In the genomic region with DNA sequence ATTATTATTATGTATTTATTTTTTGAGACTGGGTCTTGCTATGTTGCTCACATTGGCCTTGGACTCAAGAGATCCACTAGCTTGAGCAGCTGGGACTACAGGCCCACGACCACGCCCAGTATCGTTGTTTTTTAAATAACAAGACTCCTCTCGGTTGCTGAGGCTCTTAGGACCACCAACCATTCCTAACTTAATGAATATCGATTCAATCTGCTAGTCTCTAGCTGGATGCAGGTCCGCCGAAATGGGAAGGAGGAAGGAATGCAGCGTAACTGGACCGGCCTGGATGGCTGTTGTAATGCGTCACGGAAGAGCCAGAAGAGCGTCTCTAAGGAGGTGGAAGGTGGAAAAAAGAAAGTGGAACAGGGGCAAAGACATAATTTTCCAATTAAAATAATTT, we compare ENCODE assay signal across 9 cellular contexts. TPM values are rescaled to one million over a fixed set of nuclear protein-coding genes. Genes with fewer than 3 reads are reported as not detected.
DNase-seq lines count a peak whose midpoint lies in the region; TF ChIP-seq lines count a peak whose summit lies in the region.
"Had no signal": no experiment of that assay in that cellular context is flagged by ENCODE, and none has a peak within 500 bp of the region (broad histone marks: within the 10 kb centered on the region; RNA-seq: fewer than 3 reads in every experiment).

No MANE protein-coding gene starts in this region.

- H3K36me3 ChIP-seq in right atrium auricular region (no peaks in the 10 kb centered on the region), mesodermal cell (ENCODE audit: control insufficient read depth, insufficient read depth, low read length) (peaks cover 26% of the 10 kb centered on the region), uterus (no peaks in the 10 kb centered on the region)

- no peaks in the 10 kb centered on the region for H3K9me3 ChIP-seq in right atrium auricular region
- no peaks in the 10 kb centered on the region for H3K9me3 ChIP-seq in mesodermal cell (ENCODE audit: control insufficient read depth, low read length)
- no peaks in the 10 kb centered on the region for H3K9me3 ChIP-seq in uterus

- peak overlapping the region; percentile 96 to 97 for H3K27ac ChIP-seq in right atrium auricular region
- H3K27ac ChIP-seq in mesodermal cell (ENCODE audit: low read depth, low read length, severe bottlenecking) = peak overlapping the region; percentile 97
- H3K27ac ChIP-seq in uterus = peak overlapping the region; percentile 90 to 96

- no peak for TF ChIP-seq POLR2A in uterus (IDR thresholded peaks at IDR 0.05)

- H3K4me3 ChIP-seq in right atrium auricular region = peak overlapping the region; percentile 86 to 98
- peak overlapping the region; percentile 91 for H3K4me3 ChIP-seq in mesodermal cell (ENCODE audit: extremely low read depth, insufficient read depth, low read length, poor library complexity, severe bottlenecking)
- peak overlapping the region in 1 of 2 donors; percentile 87 for H3K4me3 ChIP-seq in uterus

- H3K27me3 ChIP-seq in right atrium auricular region (no peaks in the 10 kb centered on the region), uterus (no peaks in the 10 kb centered on the region)

- WGBS in mesodermal cell (ENCODE audit: insufficient coverage in 2 of 2), 2 experiments = 67 to 74% methylated on average over 7 to 9 of the region's 12 CpGs

- in situ Hi-C loops in T47D (cut with HindIII; ENCODE audit: low pct_unique_long_range_greater_than_20kb, low sequenced_read_pairs) = no loop called here

- TF ChIP-seq CTCF in right atrium auricular region (IDR thresholded peaks at IDR 0.05) (no peak), uterus (IDR thresholded peaks at IDR 0.05) (no peak)

- H3K4me1 ChIP-seq in right atrium auricular region = peaks cover 0 to 68% of the 10 kb centered on the region in 2 donors
- peaks cover 60% of the 10 kb centered on the region for H3K4me1 ChIP-seq in mesodermal cell (ENCODE audit: control insufficient read depth, insufficient read depth, low read length, poor library complexity, severe bottlenecking)
- H3K4me1 ChIP-seq in uterus = peaks cover 25 to 30% of the 10 kb centered on the region in 2 donors

- intact Hi-C loops in cardiac septum (cut with DNase I) = loop anchor here (2.0 kb wide), 2 partner anchors 25 to 33 kb away; no protein-coding TSS in a partner anchor
- intact Hi-C loops in uterus (cut with DNase I; ENCODE audit: low total_unique reads) = no loop called here

- DNase-seq in right atrium auricular region (ENCODE audit: low spot score) = no peak
- DNase-seq in cardiac septum (ENCODE audit: low spot score) = no peak
- DNase-seq in T47D (ENCODE audit: low read depth in 1 of 2, low spot score in 1 of 2) = peak; percentile 31 to 82
- DNase-seq in uterus = no peak
- no peak for DNase-seq in NCI-H1105 treated with DMSO at 0.1 percent for 48 hours (lab: John Stamatoyannopoulos, UW)
- no peak for DNase-seq in NCI-H2196 (lab: John Stamatoyannopoulos, UW; ENCODE audit: unreplicated experiment)
- DNase-seq in HUDEP-2 (lab: John Stamatoyannopoulos, UW; ENCODE audit: unreplicated experiment in 76 of 76) = no peak
- DNase-seq: DND-41 had no signal

RNA-seq across cellular contexts. Expression of gene ANXA2, which starts 1.7 kb away (rescaled TPM):
- total RNA-seq in right atrium auricular region (100 to 1,000 TPM; 214 to 388 TPM), cardiac septum (177 TPM), uterus (100 to 1,000 TPM; 376 to 811 (median 549) TPM)
- 1,317 TPM for polyA plus RNA-seq in mesodermal cell (2013, experiment 1 of 2)
- polyA plus RNA-seq in mesodermal cell (2013, experiment 2 of 2) = 1,257 TPM

Comparison
In these comparisons a context has a peak if more than half of its experiments do, and no peak if none do; other contexts are left out.
1. DNase-seq: peak in T47D (2 of 2); none in right atrium auricular region (single experiment), cardiac septum (single experiment), uterus (0 of 2), NCI-H1105 treated with DMSO at 0.1 percent for 48 hours (single experiment), NCI-H2196 (single experiment) and HUDEP-2 (0 of 76).
2. Peak in every context shown above with its lines, with median percentiles within 50 percentile points of each other: H3K27ac ChIP-seq.